Comparison of ENCODE assay signal across 10 cellular contexts in the genomic region with DNA sequence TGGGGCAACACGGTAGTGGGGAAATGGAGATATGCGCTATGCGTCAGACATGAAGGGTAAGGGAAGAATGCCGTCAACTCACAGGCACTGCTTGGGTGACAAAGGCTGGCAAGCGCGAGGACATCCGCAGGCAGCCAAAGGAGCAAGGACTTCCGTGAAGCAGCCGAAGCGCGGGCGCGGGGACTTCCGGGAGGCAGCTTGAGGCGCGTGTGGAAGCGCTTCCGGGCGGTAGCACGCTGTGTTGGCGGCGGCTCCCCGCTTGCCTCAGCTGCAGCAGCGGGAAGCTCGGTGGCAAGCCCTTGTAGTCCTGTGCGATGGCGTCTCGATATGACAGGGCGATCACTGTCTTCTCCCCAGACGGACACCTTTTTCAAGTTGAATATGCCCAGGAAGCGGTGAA. TPM values are rescaled to one million over a fixed set of nuclear protein-coding genes. Genes with fewer than 3 reads are reported as not detected.
DNase-seq lines count a peak whose midpoint lies in the region; ATAC-seq and TF ChIP-seq lines count a peak whose summit lies in the region.
"Had no signal": no experiment of that assay in that cellular context is flagged by ENCODE, and none has a peak within 500 bp of the region (broad histone marks: within the 10 kb centered on the region; RNA-seq: fewer than 3 reads in every experiment).

Gene PSMA8, plus strand, starts transcription at position 218 of the 400 bp plus-strand sequence. Its CDS starts 97 bp downstream, at position 315.

- no peak for TF ChIP-seq CTCF in A673 (conservative IDR thresholded peaks at IDR 0.05; ENCODE audit: low read depth, low read length)

- H3K4me1 Mint-ChIP-seq in activated naive CD4-positive, alpha-beta T cell treated with anti-CD3 and anti-CD28 coated beads for 36 hours (ENCODE audit: low read depth): no peaks in the 10 kb centered on the region
- peaks cover 2 to 11% (median 4%) of the 10 kb centered on the region in 4 donors for H3K4me1 Mint-ChIP-seq in naive thymus-derived CD8-positive, alpha-beta T cell

- H3K27ac ChIP-seq in A673 (ENCODE audit: low read depth, low read length, poor library complexity, severe bottlenecking): no peak within 1 kb of the TSS

- no TSS peak for BruUV-seq in A673 (replicated peaks; lab: Mats Ljungman, UMichigan)

- DNase-seq in A673 (ENCODE audit: low spot score) (peak; percentile 14), MV-4-11 (lab: John Stamatoyannopoulos, UW) (peak; percentile 77), AG08395 (ENCODE audit: low spot score) (no peak), SK-N-DZ (ENCODE audit: low spot score) (no peak), NAMALWA (ENCODE audit: low spot score) (no peak)
- DNase-seq in activated naive CD4-positive, alpha-beta T cell treated with anti-CD3 and anti-CD28 coated beads for 36 hours: peak; percentile 68
- DNase-seq in naive thymus-derived CD8-positive, alpha-beta T cell: peak; percentile 21 to 81 (median 50)
- DNase-seq: NCI-H69 had no signal

- no peaks in the 10 kb centered on the region for H3K27me3 ChIP-seq in A673 (replicated peaks; ENCODE audit: insufficient read depth, low read depth, low read length, poor library complexity)

- H3K4me3 Mint-ChIP-seq in activated naive CD4-positive, alpha-beta T cell treated with anti-CD3 and anti-CD28 coated beads for 36 hours: peak within 1 kb of the TSS; percentile 70
- H3K4me3 Mint-ChIP-seq in naive thymus-derived CD8-positive, alpha-beta T cell: peak within 1 kb of the TSS; percentile 74 to 88 (median 80)

- no peaks in the 10 kb centered on the region for H3K36me3 Mint-ChIP-seq in activated naive CD4-positive, alpha-beta T cell treated with anti-CD3 and anti-CD28 coated beads for 36 hours (ENCODE audit: low read depth)
- H3K36me3 Mint-ChIP-seq in naive thymus-derived CD8-positive, alpha-beta T cell: peaks cover 0 to 4% (median 0%) of the 10 kb centered on the region in 3 donors

- no peaks in the 10 kb centered on the region for H3K9me3 Mint-ChIP-seq in activated naive CD4-positive, alpha-beta T cell treated with anti-CD3 and anti-CD28 coated beads for 36 hours
- peaks cover 0 to 4% (median 0%) of the 10 kb centered on the region in 9 donors for H3K9me3 Mint-ChIP-seq in naive thymus-derived CD8-positive, alpha-beta T cell

- CTCF ChIA-PET in A673 (lab: Charles Lee): no interaction called here
- CTCF ChIA-PET in activated naive CD4-positive, alpha-beta T cell treated with anti-CD3 and anti-CD28 coated beads for 36 hours (lab: Charles Lee): interaction anchor here (0.6 kb wide), 1 partner anchor 70 kb away, joined by 6 read pairs; no protein-coding TSS in a partner anchor

- H3K4me3 ChIP-seq in A673 (ENCODE audit: low read depth, low read length, poor library complexity, severe bottlenecking): no peak within 1 kb of the TSS

- intact Hi-C loops in A673 (cut with micrococcal nuclease; ENCODE audit: unreplicated experiment): no loop called here
- intact Hi-C loops in activated naive CD4-positive, alpha-beta T cell treated with anti-CD3 and anti-CD28 coated beads for 36 hours (cut with micrococcal nuclease): loop anchor here (1.0 to 5.0 kb wide), 2 partner anchors 43 to 94 kb away; partner anchors contain the start of genes SS18 and TAF4B

- ATAC-seq in naive thymus-derived CD8-positive, alpha-beta T cell: peak; percentile 90 to 93
- no peak for ATAC-seq in HG03354 (IDR thresholded peaks at IDR 0.05; ENCODE audit: poor library complexity, severe bottlenecking, unreplicated experiment)
- ATAC-seq: left colon had no signal

- H3K9me3 ChIP-seq in A673 (ENCODE audit: low read depth, low read length, poor library complexity, severe bottlenecking): no peaks in the 10 kb centered on the region

- peak within 1 kb of the TSS; percentile 79 for H3K27ac Mint-ChIP-seq in activated naive CD4-positive, alpha-beta T cell treated with anti-CD3 and anti-CD28 coated beads for 36 hours
- H3K27ac Mint-ChIP-seq in naive thymus-derived CD8-positive, alpha-beta T cell: peak within 1 kb of the TSS; percentile 77 to 95 (median 93)

- no peaks in the 10 kb centered on the region for H3K36me3 ChIP-seq in A673 (ENCODE audit: insufficient read depth, low read length, poor library complexity, severe bottlenecking)

- POLR2A ChIA-PET in A673 (lab: Charles Lee; ENCODE audit: low non-redundant PET): no interaction called here
- POLR2A ChIA-PET in naive thymus-derived CD8-positive, alpha-beta T cell (lab: Charles Lee): interaction anchor here (1.5 kb wide), 2 partner anchors 43 to 93 kb away, joined by 4 to 6 read pairs; partner anchors contain the start of genes SS18 and TAF4B

- H3K4me1 ChIP-seq in A673 (ENCODE audit: insufficient read depth, low read length, poor library complexity, severe bottlenecking): no peaks in the 10 kb centered on the region

- H3K27me3 Mint-ChIP-seq in activated naive CD4-positive, alpha-beta T cell treated with anti-CD3 and anti-CD28 coated beads for 36 hours (ENCODE audit: low read depth): no peaks in the 10 kb centered on the region
- no peaks in the 10 kb centered on the region for H3K27me3 Mint-ChIP-seq in naive thymus-derived CD8-positive, alpha-beta T cell

RNA-seq across cellular contexts. Expression of gene PSMA8, which starts in this region (rescaled TPM):
- not detected in 2 replicates for total RNA-seq in A673 (2021)
- 1 to 10 TPM; 2.1 TPM for total RNA-seq in activated naive CD4-positive, alpha-beta T cell treated with anti-CD3 and anti-CD28 coated beads for 36 hours
- total RNA-seq in naive thymus-derived CD8-positive, alpha-beta T cell: 1 to 10 TPM; 1.4 to 1.7 TPM
- 1 to 10 TPM; 2.1 to 3.5 (median 2.7) TPM for polyA plus RNA-seq in naive thymus-derived CD8-positive, alpha-beta T cell
- polyA plus RNA-seq in SK-N-DZ (2014; cell fraction: cytosol; rRNA removed): not detected in 2 replicates
- not detected in 2 replicates for polyA plus RNA-seq in SK-N-DZ (2014; cell fraction: nucleus; rRNA removed)
- total RNA-seq: left colon had no signal

Comparison
In these comparisons a context has a peak if more than half of its experiments do, and no peak if none do; other contexts are left out.
1. Peak in DNase-seq in A673; RNA of the gene not detected or under 1 TPM.
2. DNase-seq: peak in MV-4-11 (single experiment), activated naive CD4-positive, alpha-beta T cell treated with anti-CD3 and anti-CD28 coated beads for 36 hours (single experiment) and naive thymus-derived CD8-positive, alpha-beta T cell (10 of 10); none in AG08395 (single experiment), SK-N-DZ (single experiment) and NAMALWA (single experiment).